In genomic region chr12:15446798-15447197, GRCh38 we compare ENCODE assay signal across 21 cellular contexts.
DNase-seq lines count a peak whose midpoint lies in the region; ATAC-seq and FAIRE-seq lines count a peak whose summit lies in the region.
"Had no signal": no experiment of that assay in that cellular context is flagged by ENCODE, and none has a peak within 500 bp of the region (broad histone marks: within the 10 kb centered on the region; RNA-seq: fewer than 3 reads in every experiment).

No MANE protein-coding gene starts in this region.

- no peaks in the 10 kb centered on the region for H3K36me3 Mint-ChIP-seq in activated CD4-positive, alpha-beta T cell treated with anti-CD3 and anti-CD28 coated beads for 36 hours (ENCODE audit: low read depth)
- no peaks in the 10 kb centered on the region for H3K36me3 Mint-ChIP-seq in immature natural killer cell
- H3K36me3 Mint-ChIP-seq: activated naive CD8-positive, alpha-beta T cell treated with anti-CD3 and anti-CD28 coated beads, Interleukin-2, amount 10 ng/mL, durations not matched to agents 7 days and 5 days; naive B cell had no signal

- CTCF ChIA-PET in activated CD4-positive, alpha-beta T cell treated with anti-CD3 and anti-CD28 coated beads for 36 hours (lab: Charles Lee) = no interaction called here

- peak; percentile 26 for ATAC-seq in activated CD4-positive, alpha-beta T cell treated with anti-CD3 and anti-CD28 coated beads for 36 hours

- no peak overlapping the region for H3K4me3 Mint-ChIP-seq in activated CD4-positive, alpha-beta T cell treated with anti-CD3 and anti-CD28 coated beads for 36 hours
- H3K4me3 Mint-ChIP-seq in immature natural killer cell = no peak overlapping the region
- H3K4me3 Mint-ChIP-seq: activated naive CD8-positive, alpha-beta T cell treated with anti-CD3 and anti-CD28 coated beads, Interleukin-2, amount 10 ng/mL, durations not matched to agents 7 days and 5 days; naive B cell had no signal

- H3K9me3 Mint-ChIP-seq in activated CD4-positive, alpha-beta T cell treated with anti-CD3 and anti-CD28 coated beads for 36 hours (ENCODE audit: low read depth) = no peaks in the 10 kb centered on the region
- peaks cover 0 to 4% (median under 1%) of the 10 kb centered on the region in 6 donors for H3K9me3 Mint-ChIP-seq in immature natural killer cell

- intact Hi-C loops in activated CD4-positive, alpha-beta T cell treated with anti-CD3 and anti-CD28 coated beads for 36 hours (cut with DNase I, micrococcal nuclease) = no loop called here

- POLR2A ChIA-PET in activated CD4-positive, alpha-beta T cell treated with anti-CD3 and anti-CD28 coated beads for 36 hours (lab: Charles Lee) = no interaction called here

- H3K27ac ChIP-seq in epithelial cell of prostate = peak overlapping the region; percentile 11
- H3K27ac ChIP-seq: 22Rv1, esophagus squamous epithelium, suprapubic skin had no signal

- no peak for FAIRE-seq in RCC 7860 (lab: Jason Lieb, UNC)

- peak; percentile 11 for DNase-seq in activated CD4-positive, alpha-beta T cell treated with anti-CD3 and anti-CD28 coated beads for 36 hours
- no peak for DNase-seq in activated CD4-positive, alpha-beta T cell treated with anti-CD3 and anti-CD28 coated beads, Interleukin-2, amount 50 U/mL, for 48 hours
- DNase-seq in RCC 7860 (ENCODE audit: low spot score) (peak; percentile 8), epithelial cell of prostate (ENCODE audit: low read depth, low spot score) (peak; percentile 98), skeletal muscle cell (ENCODE audit: low read depth) (peak; percentile 22), immature natural killer cell (no peak), NOMO-1 treated with dmso at 0.1 percent for 144 hours (lab: John Stamatoyannopoulos, UW; ENCODE audit: unreplicated experiment) (no peak), DMS 273 (lab: John Stamatoyannopoulos, UW; ENCODE audit: unreplicated experiment) (no peak)
- DNase-seq: activated CD4-positive, alpha-beta T cell treated with anti-CD3 and anti-CD28 coated beads, Interleukin-2, amount 50 U/mL, for 4 hours; activated naive CD8-positive, alpha-beta T cell treated with anti-CD3 and anti-CD28 coated beads, Interleukin-2, amount 10 ng/mL, durations not matched to agents 7 days and 5 days; activated T-cell treated with anti-CD3 and anti-CD28 coated beads, Interleukin-2, amount 50 U/mL, for 48 hours; C1 segment of cervical spinal cord; central memory CD4-positive, alpha-beta T cell; DMS 273 treated with DMSO at 0.1 percent for 48 hours; esophagus squamous epithelium; naive B cell; NCI-H1436; NCI-H82; stimulated activated CD4-positive, alpha-beta T cell treated with anti-CD3 and anti-CD28 coated beads, Interleukin-4, amount 100 ng/mL, for 1 hour had no signal

- H3K4me3 ChIP-seq in skeletal muscle cell (ENCODE audit: low read depth, low read length) = no peak overlapping the region
- H3K4me3 ChIP-seq: esophagus squamous epithelium, suprapubic skin had no signal

- H3K27ac Mint-ChIP-seq in activated CD4-positive, alpha-beta T cell treated with anti-CD3 and anti-CD28 coated beads for 36 hours = no peak overlapping the region
- no peak overlapping the region for H3K27ac Mint-ChIP-seq in immature natural killer cell
- H3K27ac Mint-ChIP-seq: activated naive CD8-positive, alpha-beta T cell treated with anti-CD3 and anti-CD28 coated beads, Interleukin-2, amount 10 ng/mL, durations not matched to agents 7 days and 5 days; naive B cell had no signal

- no peaks in the 10 kb centered on the region for H3K4me1 Mint-ChIP-seq in activated CD4-positive, alpha-beta T cell treated with anti-CD3 and anti-CD28 coated beads for 36 hours
- H3K4me1 Mint-ChIP-seq in immature natural killer cell = no peaks in the 10 kb centered on the region
- H3K4me1 Mint-ChIP-seq: activated naive CD8-positive, alpha-beta T cell treated with anti-CD3 and anti-CD28 coated beads, Interleukin-2, amount 10 ng/mL, durations not matched to agents 7 days and 5 days; naive B cell had no signal

- H3K27me3 Mint-ChIP-seq in activated CD4-positive, alpha-beta T cell treated with anti-CD3 and anti-CD28 coated beads for 36 hours = no peaks in the 10 kb centered on the region
- H3K27me3 Mint-ChIP-seq in immature natural killer cell (ENCODE audit: low read depth in 3 of 3) = no peaks in the 10 kb centered on the region

Comparison
In these comparisons a context has a peak if more than half of its experiments do, and no peak if none do; other contexts are left out.
1. DNase-seq: peak in activated CD4-positive, alpha-beta T cell treated with anti-CD3 and anti-CD28 coated beads for 36 hours (single experiment), RCC 7860 (single experiment), epithelial cell of prostate (single experiment) and skeletal muscle cell (single experiment); none in activated CD4-positive, alpha-beta T cell treated with anti-CD3 and anti-CD28 coated beads, Interleukin-2, amount 50 U/mL, for 48 hours (0 of 2), immature natural killer cell (0 of 3), NOMO-1 treated with dmso at 0.1 percent for 144 hours (single experiment) and DMS 273 (single experiment).